Comparison of ENCODE assay signal across 1 cellular context in the genomic region with DNA sequence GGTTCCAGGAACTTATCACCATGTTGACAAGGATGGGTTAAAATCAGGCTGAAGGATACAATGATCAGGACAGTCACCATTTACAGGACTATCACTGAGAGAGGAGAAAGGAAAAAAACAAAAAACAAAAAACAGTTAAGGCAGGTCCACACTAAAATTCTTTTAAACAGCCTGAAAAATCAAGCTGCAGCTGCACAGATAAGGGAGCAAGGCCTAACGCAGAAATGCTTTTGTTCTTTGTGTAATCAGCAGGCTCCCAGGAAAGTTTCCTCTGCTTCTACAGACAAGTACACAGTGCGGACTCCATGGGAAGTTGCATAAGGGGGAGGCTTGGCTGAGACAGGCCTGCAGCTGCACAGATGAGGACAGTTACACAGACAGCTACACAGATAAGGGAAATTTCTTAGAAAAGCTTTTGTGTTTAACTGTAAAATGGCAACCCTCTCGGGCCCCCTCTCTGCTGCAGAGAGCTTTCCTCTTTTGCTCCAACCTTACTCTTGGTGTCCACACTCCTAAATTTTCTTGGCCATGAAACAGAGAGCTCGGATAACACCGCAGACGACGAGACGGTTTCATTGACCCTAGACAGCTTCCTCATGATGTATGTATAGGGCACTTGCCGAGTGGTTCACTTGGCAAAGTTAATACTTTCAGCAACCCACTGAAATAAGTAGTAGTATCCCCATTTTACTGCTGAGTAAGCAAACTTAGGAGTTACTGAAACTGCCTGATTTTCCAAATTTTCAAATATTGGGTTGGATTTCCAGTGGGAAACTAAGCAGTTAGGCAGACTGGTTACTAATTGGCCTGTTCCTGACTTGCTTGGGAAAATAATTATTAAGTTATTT.
TF ChIP-seq lines count a peak whose summit lies in the region.

No MANE protein-coding gene starts in this region.

TF ChIP-seq in K562, 482 proteins besides CTCF, POLR2A, EP300 and RAD21 (continued from another document and continues in another):
- TF ChIP-seq HOMEZ (CRISPR knock-in tag; IDR thresholded peaks at IDR 0.05) (no peak), MECOM (CRISPR knock-in tag; IDR thresholded peaks at IDR 0.05) (peak; percentile 76; the same call in 1 of the 2 replicates), ID3 (CRISPR knock-in tag; IDR thresholded peaks at IDR 0.05) (no peak), ID3 (tag; IDR thresholded peaks at IDR 0.05) (peak; percentile 89), SAFB2 (IDR thresholded peaks at IDR 0.05; ENCODE audit: borderline replicate concordance, low read depth, low read length, severe bottlenecking) (no peak), TAL1 (IDR thresholded peaks at IDR 0.05) (peak; percentile 99), GABPB2 (CRISPR knock-in tag; conservative IDR thresholded peaks at IDR 0.05) (no peak), SNIP1 (IDR thresholded peaks at IDR 0.05; ENCODE audit: low read depth) (no peak), ZNF224 (CRISPR knock-in tag; IDR thresholded peaks at IDR 0.05) (no peak), CTBP1 (IDR thresholded peaks at IDR 0.05; ENCODE audit: borderline replicate concordance) (peak; percentile 79; the same call in 1 of the 2 replicates), GTF2F1 (IDR thresholded peaks at IDR 0.05; ENCODE audit: low read depth, low read length) (no peak), CBFB (CRISPR knock-in tag; IDR thresholded peaks at IDR 0.05) (no peak), E2F8 (IDR thresholded peaks at IDR 0.05; ENCODE audit: low read depth, partially characterized antibody) (peak; percentile 1), ZBTB40 (IDR thresholded peaks at IDR 0.05) (peak; percentile 34; the same call in 1 of the 2 replicates), ZBTB40 (CRISPR knock-in tag; IDR thresholded peaks at IDR 0.05) (no peak)
- TF ChIP-seq, protein P1, sequence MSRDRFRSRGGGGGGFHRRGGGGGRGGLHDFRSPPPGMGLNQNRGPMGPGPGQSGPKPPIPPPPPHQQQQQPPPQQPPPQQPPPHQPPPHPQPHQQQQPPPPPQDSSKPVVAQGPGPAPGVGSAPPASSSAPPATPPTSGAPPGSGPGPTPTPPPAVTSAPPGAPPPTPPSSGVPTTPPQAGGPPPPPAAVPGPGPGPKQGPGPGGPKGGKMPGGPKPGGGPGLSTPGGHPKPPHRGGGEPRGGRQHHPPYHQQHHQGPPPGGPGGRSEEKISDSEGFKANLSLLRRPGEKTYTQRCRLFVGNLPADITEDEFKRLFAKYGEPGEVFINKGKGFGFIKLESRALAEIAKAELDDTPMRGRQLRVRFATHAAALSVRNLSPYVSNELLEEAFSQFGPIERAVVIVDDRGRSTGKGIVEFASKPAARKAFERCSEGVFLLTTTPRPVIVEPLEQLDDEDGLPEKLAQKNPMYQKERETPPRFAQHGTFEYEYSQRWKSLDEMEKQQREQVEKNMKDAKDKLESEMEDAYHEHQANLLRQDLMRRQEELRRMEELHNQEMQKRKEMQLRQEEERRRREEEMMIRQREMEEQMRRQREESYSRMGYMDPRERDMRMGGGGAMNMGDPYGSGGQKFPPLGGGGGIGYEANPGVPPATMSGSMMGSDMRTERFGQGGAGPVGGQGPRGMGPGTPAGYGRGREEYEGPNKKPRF (IDR thresholded peaks at IDR 0.05; ENCODE audit: low read depth, low read length), result no peak
- TF ChIP-seq, protein P2, sequence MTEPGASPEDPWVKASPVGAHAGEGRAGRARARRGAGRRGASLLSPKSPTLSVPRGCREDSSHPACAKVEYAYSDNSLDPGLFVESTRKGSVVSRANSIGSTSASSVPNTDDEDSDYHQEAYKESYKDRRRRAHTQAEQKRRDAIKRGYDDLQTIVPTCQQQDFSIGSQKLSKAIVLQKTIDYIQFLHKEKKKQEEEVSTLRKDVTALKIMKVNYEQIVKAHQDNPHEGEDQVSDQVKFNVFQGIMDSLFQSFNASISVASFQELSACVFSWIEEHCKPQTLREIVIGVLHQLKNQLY (CRISPR knock-in tag; conservative IDR thresholded peaks at IDR 0.05), result no peak
- TF ChIP-seq, protein P3, sequence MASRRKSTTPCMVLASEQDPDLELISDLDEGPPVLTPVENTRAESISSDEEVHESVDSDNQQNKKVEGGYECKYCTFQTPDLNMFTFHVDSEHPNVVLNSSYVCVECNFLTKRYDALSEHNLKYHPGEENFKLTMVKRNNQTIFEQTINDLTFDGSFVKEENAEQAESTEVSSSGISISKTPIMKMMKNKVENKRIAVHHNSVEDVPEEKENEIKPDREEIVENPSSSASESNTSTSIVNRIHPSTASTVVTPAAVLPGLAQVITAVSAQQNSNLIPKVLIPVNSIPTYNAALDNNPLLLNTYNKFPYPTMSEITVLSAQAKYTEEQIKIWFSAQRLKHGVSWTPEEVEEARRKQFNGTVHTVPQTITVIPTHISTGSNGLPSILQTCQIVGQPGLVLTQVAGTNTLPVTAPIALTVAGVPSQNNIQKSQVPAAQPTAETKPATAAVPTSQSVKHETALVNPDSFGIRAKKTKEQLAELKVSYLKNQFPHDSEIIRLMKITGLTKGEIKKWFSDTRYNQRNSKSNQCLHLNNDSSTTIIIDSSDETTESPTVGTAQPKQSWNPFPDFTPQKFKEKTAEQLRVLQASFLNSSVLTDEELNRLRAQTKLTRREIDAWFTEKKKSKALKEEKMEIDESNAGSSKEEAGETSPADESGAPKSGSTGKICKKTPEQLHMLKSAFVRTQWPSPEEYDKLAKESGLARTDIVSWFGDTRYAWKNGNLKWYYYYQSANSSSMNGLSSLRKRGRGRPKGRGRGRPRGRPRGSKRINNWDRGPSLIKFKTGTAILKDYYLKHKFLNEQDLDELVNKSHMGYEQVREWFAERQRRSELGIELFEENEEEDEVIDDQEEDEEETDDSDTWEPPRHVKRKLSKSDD (conservative IDR thresholded peaks at IDR 0.05; ENCODE audit: low read length), result no peak
- TF ChIP-seq, protein P4, sequence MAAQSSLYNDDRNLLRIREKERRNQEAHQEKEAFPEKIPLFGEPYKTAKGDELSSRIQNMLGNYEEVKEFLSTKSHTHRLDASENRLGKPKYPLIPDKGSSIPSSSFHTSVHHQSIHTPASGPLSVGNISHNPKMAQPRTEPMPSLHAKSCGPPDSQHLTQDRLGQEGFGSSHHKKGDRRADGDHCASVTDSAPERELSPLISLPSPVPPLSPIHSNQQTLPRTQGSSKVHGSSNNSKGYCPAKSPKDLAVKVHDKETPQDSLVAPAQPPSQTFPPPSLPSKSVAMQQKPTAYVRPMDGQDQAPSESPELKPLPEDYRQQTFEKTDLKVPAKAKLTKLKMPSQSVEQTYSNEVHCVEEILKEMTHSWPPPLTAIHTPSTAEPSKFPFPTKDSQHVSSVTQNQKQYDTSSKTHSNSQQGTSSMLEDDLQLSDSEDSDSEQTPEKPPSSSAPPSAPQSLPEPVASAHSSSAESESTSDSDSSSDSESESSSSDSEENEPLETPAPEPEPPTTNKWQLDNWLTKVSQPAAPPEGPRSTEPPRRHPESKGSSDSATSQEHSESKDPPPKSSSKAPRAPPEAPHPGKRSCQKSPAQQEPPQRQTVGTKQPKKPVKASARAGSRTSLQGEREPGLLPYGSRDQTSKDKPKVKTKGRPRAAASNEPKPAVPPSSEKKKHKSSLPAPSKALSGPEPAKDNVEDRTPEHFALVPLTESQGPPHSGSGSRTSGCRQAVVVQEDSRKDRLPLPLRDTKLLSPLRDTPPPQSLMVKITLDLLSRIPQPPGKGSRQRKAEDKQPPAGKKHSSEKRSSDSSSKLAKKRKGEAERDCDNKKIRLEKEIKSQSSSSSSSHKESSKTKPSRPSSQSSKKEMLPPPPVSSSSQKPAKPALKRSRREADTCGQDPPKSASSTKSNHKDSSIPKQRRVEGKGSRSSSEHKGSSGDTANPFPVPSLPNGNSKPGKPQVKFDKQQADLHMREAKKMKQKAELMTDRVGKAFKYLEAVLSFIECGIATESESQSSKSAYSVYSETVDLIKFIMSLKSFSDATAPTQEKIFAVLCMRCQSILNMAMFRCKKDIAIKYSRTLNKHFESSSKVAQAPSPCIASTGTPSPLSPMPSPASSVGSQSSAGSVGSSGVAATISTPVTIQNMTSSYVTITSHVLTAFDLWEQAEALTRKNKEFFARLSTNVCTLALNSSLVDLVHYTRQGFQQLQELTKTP (IDR thresholded peaks at IDR 0.05; ENCODE audit: low read depth in 1 of 2, partially characterized antibody in 2 of 2), result peak in 1 of 2 experiments; percentile 86
